18 cellular contexts compared by ENCODE assay signal in genomic region chr2:160156665-160157064, GRCh38. TPM values are rescaled to one million over a fixed set of nuclear protein-coding genes. Genes with fewer than 3 reads are reported as not detected.
DNase-seq lines count a peak whose midpoint lies in the region; ATAC-seq, FAIRE-seq and TF ChIP-seq lines count a peak whose summit lies in the region.
"Had no signal": no experiment of that assay in that cellular context is flagged by ENCODE, and none has a peak within 500 bp of the region (broad histone marks: within the 10 kb centered on the region; RNA-seq: fewer than 3 reads in every experiment).

No MANE protein-coding gene starts in this region.

- intact Hi-C loops in heart left ventricle (cut with DNase I), result loop anchor here in 1 of 10 donors (10.0 kb wide), 1 partner anchor 48 kb away; the partner anchor contains the start of gene ITGB6

- ATAC-seq in heart left ventricle, result no peak
- ATAC-seq in GM18858 (IDR thresholded peaks at IDR 0.05; ENCODE audit: unreplicated experiment), result no peak
- ATAC-seq in GM18868 (IDR thresholded peaks at IDR 0.05; ENCODE audit: unreplicated experiment), result no peak
- ATAC-seq: activated naive CD4-positive, alpha-beta T cell treated with anti-CD3 and anti-CD28 coated beads, Interleukin-2, amount 50 U/mL, for 72 hours had no signal

- H3K4me3 ChIP-seq in AG04450 (ENCODE audit: low read depth, low read length) (no peak overlapping the region), bronchial epithelial cell (ENCODE audit: low read depth, low read length) (no peak overlapping the region), kidney epithelial cell (ENCODE audit: low read depth, low read length) (no peak overlapping the region), heart left ventricle (no peak overlapping the region)
- H3K4me3 ChIP-seq: esophagus muscularis mucosa, ovary, testis had no signal

- H3K27me3 ChIP-seq in AG04450 (ENCODE audit: control insufficient read depth, insufficient read depth, low read length) (no peaks in the 10 kb centered on the region), bronchial epithelial cell (ENCODE audit: control insufficient read depth, insufficient read depth, low read length) (no peaks in the 10 kb centered on the region), kidney epithelial cell (ENCODE audit: control insufficient read depth, insufficient read depth, low read length) (no peaks in the 10 kb centered on the region), heart left ventricle (no peaks in the 10 kb centered on the region)
- H3K27me3 ChIP-seq: esophagus muscularis mucosa, ovary, testis had no signal

- H3K9me3 ChIP-seq in AG04450 (ENCODE audit: control insufficient read depth, insufficient read depth, low read length) (no peaks in the 10 kb centered on the region), heart left ventricle (no peaks in the 10 kb centered on the region)
- H3K9me3 ChIP-seq: esophagus muscularis mucosa, ovary, testis had no signal

- FAIRE-seq in bronchial epithelial cell (lab: Jason Lieb, UNC), result no peak
- FAIRE-seq: HTR-8/SVneo had no signal

- 72 to 81% (median 75%) methylated on average over 2 of the region's 2 CpGs for WGBS in heart left ventricle, 4 donors

- no peak for TF ChIP-seq CTCF in AG04450 (IDR thresholded peaks at IDR 0.05; ENCODE audit: low read depth, low read length)
- no peak for TF ChIP-seq CTCF in bronchial epithelial cell (IDR thresholded peaks at IDR 0.05; ENCODE audit: insufficient read depth, low read length, severe bottlenecking)
- TF ChIP-seq CTCF in kidney epithelial cell (IDR thresholded peaks at IDR 0.05; ENCODE audit: insufficient read depth, low read length, poor library complexity, severe bottlenecking), result no peak
- TF ChIP-seq CTCF in heart left ventricle (IDR thresholded peaks at IDR 0.05), result no peak

- H3K36me3 ChIP-seq in bronchial epithelial cell (ENCODE audit: control insufficient read depth, insufficient read depth, low read length) (peaks cover 1% of the 10 kb centered on the region), kidney epithelial cell (ENCODE audit: control insufficient read depth, insufficient read depth, low read length) (no peaks in the 10 kb centered on the region), heart left ventricle (no peaks in the 10 kb centered on the region)
- H3K36me3 ChIP-seq: esophagus muscularis mucosa, ovary had no signal

- POLR2A ChIA-PET in AG04450 (lab: Yijun Ruan, JAX), result no interaction called here

- H3K27ac ChIP-seq in AG04450 (ENCODE audit: low read depth, low read length) (no peak overlapping the region), heart left ventricle (no peak overlapping the region)
- H3K27ac ChIP-seq: esophagus muscularis mucosa, ovary, testis had no signal

- CTCF ChIA-PET in AG04450 (lab: Charles Lee), result no interaction called here

- DNase-seq in AG04450 (ENCODE audit: low read depth, low spot score) (peak; percentile 6), HS-5 (ENCODE audit: low read depth) (peak; percentile 56), bronchial epithelial cell (ENCODE audit: low read depth) (peak; percentile 82), kidney epithelial cell (ENCODE audit: low read depth) (peak; percentile 42), heart left ventricle (no peak), amygdala (lab: John Stamatoyannopoulos, UW) (no peak)
- DNase-seq: ACHN, cerebellar nuclear complex, NCI-H1092, NCI-H2227 treated with DMSO at 0.1 percent for 48 hours, ovary, testis had no signal

- H3K4me1 ChIP-seq in heart left ventricle, result peaks cover 0 to 17% (median 2%) of the 10 kb centered on the region in 12 donors

- no peak for TF ChIP-seq POLR2A in heart left ventricle (IDR thresholded peaks at IDR 0.05)

RNA-seq across cellular contexts. Expression of gene ITGB6, which starts 43.4 kb away (rescaled TPM):
- polyA plus RNA-seq in AG04450 (2011; rRNA removed) (not detected in 2 replicates), heart left ventricle (under 1 TPM; 0.27 to 0.28 TPM)
- polyA minus RNA-seq in AG04450 (2011; rRNA and poly(A)+ RNA removed), result not detected in 2 replicates
- total RNA-seq in bronchial epithelial cell (21.1 and 31.5 TPM in 2 replicates), kidney epithelial cell (68.5 and 69.1 TPM in 2 replicates), heart left ventricle (1 to 10 TPM in 4 of 9 donors, under 1 TPM in 5; 0.36 to 4.2 (median 0.96) TPM)
- total RNA-seq: activated naive CD4-positive, alpha-beta T cell treated with anti-CD3 and anti-CD28 coated beads, Interleukin-2, amount 50 U/mL, for 72 hours; mononuclear cell had no signal
- polyA plus RNA-seq: ovary had no signal

Comparison
In these comparisons a context has a peak if more than half of its experiments do, and no peak if none do; other contexts are left out.
1. DNase-seq: peak in AG04450 (single experiment), HS-5 (single experiment), bronchial epithelial cell (single experiment) and kidney epithelial cell (single experiment); none in heart left ventricle (0 of 5) and amygdala (0 of 56).